ENCODE assay signal across 23 cellular contexts in genomic region chr2:29726976-29727375, GRCh38.
DNase-seq lines count a peak whose midpoint lies in the region; ATAC-seq, FAIRE-seq and TF ChIP-seq lines count a peak whose summit lies in the region.
"Had no signal": no experiment of that assay in that cellular context is flagged by ENCODE, and none has a peak within 500 bp of the region (broad histone marks: within the 10 kb centered on the region; RNA-seq: fewer than 3 reads in every experiment).

No MANE protein-coding gene starts in this region.

- H3K4me2 ChIP-seq in K562 (ENCODE audit: insufficient read depth, low read length) (no peak overlapping the region), neuronal stem cell (ENCODE audit: insufficient read depth, low read length, poor library complexity, severe bottlenecking) (no peak overlapping the region)

- POLR2A ChIA-PET in K562 (lab: Yijun Ruan, JAX): no interaction called here

- no peak overlapping the region for H2AK5ac ChIP-seq in neuronal stem cell (ENCODE audit: low read depth, low read length)

- TF ChIP-seq RAD21 in K562 (CRISPR knock-in tag; conservative IDR thresholded peaks at IDR 0.05 in 1 of 2, IDR thresholded peaks at IDR 0.05 in 1 of 2): no peak

- no peak overlapping the region for H2BK120ac ChIP-seq in neuronal stem cell (ENCODE audit: low read depth, low read length)

- no peak overlapping the region for H3K4ac ChIP-seq in neuronal stem cell (ENCODE audit: low read length)

- no peaks in the 10 kb centered on the region for H3K36me3 ChIP-seq in K562 (ENCODE audit: control insufficient read depth, insufficient read depth, low read length)
- H3K36me3 ChIP-seq in neuronal stem cell (replicated peaks in 1 of 2; ENCODE audit: control insufficient read depth in 2 of 2, insufficient read depth in 2 of 2, low read length in 2 of 2): no peaks in the 10 kb centered on the region
- H3K36me3 ChIP-seq: BLaER1 had no signal

- no TSS peak for BruUV-seq in K562 (replicated peaks; lab: Mats Ljungman, UMichigan)

- no peak for ATAC-seq in K562
- no peak for ATAC-seq in stimulated activated effector memory CD8-positive, alpha-beta T cell treated with anti-CD3 and anti-CD28 coated beads, Interleukin-12 subunit alpha, Interleukin-12 subunit beta, amount 100 ng/mL, for 72 hours
- ATAC-seq: CD8-positive, alpha-beta T cell had no signal

- CTCF ChIA-PET in K562 (lab: Yijun Ruan, JAX; ENCODE audit: low intra/inter-chr PET ratio): no interaction called here

- H3K18ac ChIP-seq in neuronal stem cell (ENCODE audit: low read length): no peak overlapping the region

- no peak for FAIRE-seq in K562 (lab: Jason Lieb, UNC)
- FAIRE-seq: A204.1, GM12891, H1 had no signal

- no peak overlapping the region for H3K27ac ChIP-seq in K562 (ENCODE audit: extremely low read depth, low read depth, low read length)
- no peak overlapping the region for H3K27ac ChIP-seq in neuronal stem cell (replicated peaks; ENCODE audit: low read length)
- H3K27ac ChIP-seq: 22Rv1, BLaER1, C4-2B had no signal

- 0% methylated on average over 2 of the region's 2 CpGs for whole genome bisulfite sequencing in K562 (ENCODE audit: insufficient coverage, low coverage, missing lambda C conversion rate)
- WGBS in neuronal stem cell (ENCODE audit: extremely low coverage in 2 of 2, insufficient read length in 2 of 2, insufficient replicate concordance in 1 of 2), 2 donors: no CpG with 5 or more reads among the region's 2 CpGs

- H2AFZ ChIP-seq in K562 (ENCODE audit: low read depth, low read length): no peak overlapping the region
- no peak overlapping the region for H2AFZ ChIP-seq in neuronal stem cell (ENCODE audit: low read length)

- in situ Hi-C loops in K562 (cut with MboI): no loop called here

- no peaks in the 10 kb centered on the region for H3K4me1 ChIP-seq in K562 (replicated peaks in 1 of 2; ENCODE audit: control insufficient read depth in 2 of 2, insufficient read depth in 2 of 2, low read length in 2 of 2)
- peaks cover 2 to 35% of the 10 kb centered on the region in 2 donors for H3K4me1 ChIP-seq in neuronal stem cell (ENCODE audit: control insufficient read depth in 2 of 2, insufficient read depth in 1 of 2, low read depth in 1 of 2, low read length in 2 of 2)
- H3K4me1 ChIP-seq: Caco-2 had no signal

- H3K9me3 Mint-ChIP-seq in stimulated activated effector memory CD8-positive, alpha-beta T cell treated with anti-CD3 and anti-CD28 coated beads, Interleukin-12 subunit alpha, Interleukin-12 subunit beta, amount 100 ng/mL, for 72 hours: no peaks in the 10 kb centered on the region
- H3K9me3 Mint-ChIP-seq: CD8-positive, alpha-beta T cell had no signal

- H4K91ac ChIP-seq in neuronal stem cell (ENCODE audit: low read depth, low read length, poor library complexity): no peak overlapping the region

- no peak overlapping the region for H3K4me3 ChIP-seq in K562
- no peak overlapping the region for H3K4me3 ChIP-seq in neuronal stem cell (ENCODE audit: low read length in 2 of 2)
- H3K4me3 ChIP-seq: BLaER1 had no signal

- no peaks in the 10 kb centered on the region for H3K36me3 Mint-ChIP-seq in stimulated activated effector memory CD8-positive, alpha-beta T cell treated with anti-CD3 and anti-CD28 coated beads, Interleukin-12 subunit alpha, Interleukin-12 subunit beta, amount 100 ng/mL, for 72 hours
- H3K36me3 Mint-ChIP-seq: CD4-positive, CD25-positive, alpha-beta regulatory T cell; CD8-positive, alpha-beta T cell had no signal

- intact Hi-C loops in K562 (cut with micrococcal nuclease): no loop called here

- no peaks in the 10 kb centered on the region; a peak in 1 of 5 replicates for H3K27me3 ChIP-seq in K562 (ENCODE audit: control insufficient read depth in 2 of 2, insufficient read depth in 2 of 2, low read length in 2 of 2)
- no peaks in the 10 kb centered on the region for H3K27me3 ChIP-seq in neuronal stem cell (ENCODE audit: control insufficient read depth in 3 of 3, insufficient read depth in 3 of 3, low read depth in 1 of 3, low read length in 3 of 3)
- H3K27me3 ChIP-seq: BLaER1 had no signal

- H3K23ac ChIP-seq in neuronal stem cell (ENCODE audit: low read depth, low read length, poor library complexity): no peak overlapping the region

- no peaks in the 10 kb centered on the region for H3K79me1 ChIP-seq in neuronal stem cell (ENCODE audit: low read depth, low read length)

- no peaks in the 10 kb centered on the region for H3K9me1 ChIP-seq in K562 (ENCODE audit: control insufficient read depth, insufficient read depth, low read length)

- no peak overlapping the region for H2BK12ac ChIP-seq in neuronal stem cell (ENCODE audit: low read length)

- H3K27ac Mint-ChIP-seq in stimulated activated effector memory CD8-positive, alpha-beta T cell treated with anti-CD3 and anti-CD28 coated beads, Interleukin-12 subunit alpha, Interleukin-12 subunit beta, amount 100 ng/mL, for 72 hours: no peak overlapping the region
- H3K27ac Mint-ChIP-seq: B cell; CD4-positive, CD25-positive, alpha-beta regulatory T cell; CD8-positive, alpha-beta T cell had no signal

- TF ChIP-seq EP300 in K562 (IDR thresholded peaks at IDR 0.05; ENCODE audit: low read length): no peak

- H3K9ac ChIP-seq in K562 (ENCODE audit: insufficient read depth in 1 of 2, low read depth in 2 of 2, low read length in 2 of 2) (no peak overlapping the region), neuronal stem cell (ENCODE audit: low read depth, low read length, poor library complexity) (no peak overlapping the region)
- H3K9ac ChIP-seq: BLaER1 had no signal

- H4K8ac ChIP-seq in neuronal stem cell (ENCODE audit: low read depth, low read length): no peak overlapping the region

- H3K9me3 ChIP-seq in K562 (replicated peaks; ENCODE audit: control insufficient read depth, insufficient read depth, low read depth, low read length) (no peaks in the 10 kb centered on the region), neuronal stem cell (replicated peaks in 1 of 2; ENCODE audit: control insufficient read depth in 2 of 2, insufficient read depth in 1 of 2, low read depth in 1 of 2, low read length in 2 of 2) (peaks cover 0 to 2% of the 10 kb centered on the region in 2 donors)
- H3K9me3 ChIP-seq: BLaER1, Caco-2 had no signal

- no peak overlapping the region for H3K14ac ChIP-seq in neuronal stem cell (ENCODE audit: low read length)

- H3K4me3 Mint-ChIP-seq in stimulated activated effector memory CD8-positive, alpha-beta T cell treated with anti-CD3 and anti-CD28 coated beads, Interleukin-12 subunit alpha, Interleukin-12 subunit beta, amount 100 ng/mL, for 72 hours: no peak overlapping the region
- H3K4me3 Mint-ChIP-seq: B cell; CD4-positive, CD25-positive, alpha-beta regulatory T cell; CD8-positive, alpha-beta T cell had no signal

- H2BK15ac ChIP-seq in neuronal stem cell (ENCODE audit: low read length): no peak overlapping the region

- no peak overlapping the region for H2BK5ac ChIP-seq in neuronal stem cell (ENCODE audit: low read length)

- no peak for TF ChIP-seq CTCF in K562 (IDR thresholded peaks at IDR 0.05 in 2 of 3, conservative IDR thresholded peaks at IDR 0.05 in 1 of 3; ENCODE audit: insufficient read depth in 2 of 3, low read depth in 1 of 3, low read length in 3 of 3)

- TF ChIP-seq POLR2A in K562 (conservative IDR thresholded peaks at IDR 0.05): no peak

- H3K79me2 ChIP-seq in K562 (ENCODE audit: control insufficient read depth, insufficient read depth, low read length): no peaks in the 10 kb centered on the region

- DNase-seq in DMS 273 (lab: John Stamatoyannopoulos, UW; ENCODE audit: unreplicated experiment) (peak; percentile 30), DMS 273 treated with DMSO at 0.1 percent for 48 hours (lab: John Stamatoyannopoulos, UW) (no peak), NCI-H524 (lab: John Stamatoyannopoulos, UW) (peak; percentile 17 to 57), NCI-H524 treated with DMSO at 0.1 percent for 48 hours (lab: John Stamatoyannopoulos, UW) (no peak), K562 (ENCODE audit: extremely low read depth in 1 of 4, low spot score in 3 of 4) (no peak), neuronal stem cell (ENCODE audit: low spot score) (peak; percentile 8)
- no peak for DNase-seq in stimulated activated CD4-positive, alpha-beta T cell treated with anti-CD3 and anti-CD28 coated beads, Interleukin-4, amount 100 ng/mL, for 1 hour
- no peak for DNase-seq in stimulated activated effector memory CD8-positive, alpha-beta T cell treated with anti-CD3 and anti-CD28 coated beads, Interleukin-12 subunit alpha, Interleukin-12 subunit beta, amount 100 ng/mL, for 72 hours (ENCODE audit: low spot score in 2 of 2)
- DNase-seq: Caco-2; CD4-positive, CD25-positive, alpha-beta regulatory T cell; CD8-positive, alpha-beta T cell; DMS53; DMS79 treated with DMSO at 0.1 percent for 48 hours; GF-D8; H7; HCEC 1CT had no signal

- no peaks in the 10 kb centered on the region for H4K20me1 ChIP-seq in K562 (replicated peaks; ENCODE audit: control insufficient read depth, insufficient read depth, low read length)
- H4K20me1 ChIP-seq: BLaER1 had no signal

- H3K4me1 Mint-ChIP-seq in stimulated activated effector memory CD8-positive, alpha-beta T cell treated with anti-CD3 and anti-CD28 coated beads, Interleukin-12 subunit alpha, Interleukin-12 subunit beta, amount 100 ng/mL, for 72 hours: no peaks in the 10 kb centered on the region
- H3K4me1 Mint-ChIP-seq: B cell had no signal

TF ChIP-seq in K562, 482 proteins besides CTCF, POLR2A, EP300 and RAD21:
- peak; percentile 68 for TF ChIP-seq RFX1 (IDR thresholded peaks at IDR 0.05)
- TF ChIP-seq NRF1 (conservative IDR thresholded peaks at IDR 0.05 in 1 of 2, IDR thresholded peaks at IDR 0.05 in 1 of 2): no peak
TF ChIP-seq in K562: peak in this region for 1.

Comparison
In these comparisons a context has a peak if more than half of its experiments do, and no peak if none do; other contexts are left out.
1. DNase-seq: peak in DMS 273 (single experiment), NCI-H524 (2 of 2) and neuronal stem cell (single experiment); none in DMS 273 treated with DMSO at 0.1 percent for 48 hours (single experiment), NCI-H524 treated with DMSO at 0.1 percent for 48 hours (single experiment), K562 (0 of 4), stimulated activated CD4-positive, alpha-beta T cell treated with anti-CD3 and anti-CD28 coated beads, Interleukin-4, amount 100 ng/mL, for 1 hour (single experiment) and stimulated activated effector memory CD8-positive, alpha-beta T cell treated with anti-CD3 and anti-CD28 coated beads, Interleukin-12 subunit alpha, Interleukin-12 subunit beta, amount 100 ng/mL, for 72 hours (0 of 2).